31 cellular contexts compared by ENCODE assay signal in the genomic region with DNA sequence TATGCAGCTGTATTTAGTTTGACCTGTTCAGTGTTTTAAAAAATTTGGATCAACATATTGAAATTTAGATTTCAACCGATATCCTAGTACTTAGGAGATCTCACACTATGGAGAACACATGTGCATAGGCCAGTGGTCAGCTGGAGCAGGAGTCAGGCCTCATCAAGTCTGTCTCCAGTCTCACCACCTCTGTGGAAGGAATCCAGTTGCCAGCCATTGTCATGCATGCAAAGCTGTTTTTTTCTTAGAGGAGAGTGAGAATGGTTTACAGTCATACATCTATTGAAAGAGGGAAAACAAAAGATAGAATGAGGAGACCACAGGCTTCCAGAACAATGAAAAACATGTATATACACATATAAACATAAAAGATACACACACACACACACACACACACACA. TPM values are rescaled to one million over a fixed set of nuclear protein-coding genes. Genes with fewer than 3 reads are reported as not detected.
"Had no signal": no experiment of that assay in that cellular context is flagged by ENCODE, and none has a peak within 500 bp of the region (broad histone marks: within the 10 kb centered on the region; RNA-seq: fewer than 3 reads in every experiment).

No MANE protein-coding gene starts in this region.

- DNase-seq: activated CD4-positive, alpha-beta T cell treated with anti-CD3 and anti-CD28 coated beads, Interleukin-2, amount 10 ng/mL, durations not matched to agents 7 days and 5 days; activated CD4-positive, alpha-beta T cell treated with anti-CD3 and anti-CD28 coated beads, Interleukin-2, amount 50 U/mL, for 48 hours; activated CD8-positive, alpha-beta T cell treated with anti-CD3 and anti-CD28 coated beads, Interleukin-2, amount 10 ng/mL, durations not matched to agents 7 days and 5 days; activated gamma-delta T cell; activated naive CD4-positive, alpha-beta T cell treated with Interleukin-2 at 50 U/mL for 16 hours; activated naive CD8-positive, alpha-beta T cell treated with anti-CD3 and anti-CD28 coated beads, Interleukin-2, amount 10 ng/mL, durations not matched to agents 7 days and 5 days; activated T-cell treated with anti-CD3 and anti-CD28 coated beads, Interleukin-2, amount 50 U/mL, for 24 hours; amygdala; NCI-H1092 treated with DMSO at 0.1 percent for 48 hours; NCI-H1417 treated with DMSO at 0.1 percent for 48 hours; NCI-H187 treated with DMSO at 0.1 percent for 48 hours; NCI-H2081; NCI-H345; NCI-H510A; NCI-H526; NCI-H748 treated with DMSO at 0.1 percent for 48 hours; NK-92 treated with Interleukin-12 subunit alpha and Interleukin-12 subunit beta, amount 100 ng/mL, for 24 hours; OCI-M1; Right ventricle myocardium superior; SW 1271; T-helper 1 cell; T-helper 2 cell; T-helper 9 cell; WERI-Rb-1 had no signal

- H3K27ac Mint-ChIP-seq: activated CD4-positive, alpha-beta T cell treated with anti-CD3 and anti-CD28 coated beads, Interleukin-2, amount 10 ng/mL, durations not matched to agents 7 days and 5 days; activated CD8-positive, alpha-beta T cell treated with anti-CD3 and anti-CD28 coated beads, Interleukin-2, amount 10 ng/mL, durations not matched to agents 7 days and 5 days; activated naive CD4-positive, alpha-beta T cell treated with anti-CD3 and anti-CD28 coated beads, Interleukin-2, amount 50 U/mL, for 24 hours; activated naive CD8-positive, alpha-beta T cell treated with anti-CD3 and anti-CD28 coated beads, Interleukin-2, amount 10 ng/mL, durations not matched to agents 7 days and 5 days; activated T-cell treated with anti-CD3 and anti-CD28 coated beads, Interleukin-2, amount 50 U/mL, for 24 hours; activated T-helper 2 cell treated with anti-CD3 and anti-CD28 coated beads, Interferon-gamma antibody, Interleukin-2, Interleukin-4, amounts not matched to agents 10 μg/mL and 5 μg/mL and 100 μg/mL, durations not matched to agents 14 hours and 24 hours and 36 hours had no signal

- H3K4me3 ChIP-seq: ascending aorta, cardiac muscle cell had no signal

- H3K9me3 ChIP-seq: ascending aorta had no signal

- H3K36me3 ChIP-seq: ascending aorta, cardiac muscle cell, WERI-Rb-1 had no signal

- H3K27me3 ChIP-seq: ascending aorta, cardiac muscle cell had no signal

- H3K27ac ChIP-seq: ascending aorta, cardiac muscle cell, WERI-Rb-1 had no signal

- H3K4me1 Mint-ChIP-seq: activated CD4-positive, alpha-beta T cell treated with anti-CD3 and anti-CD28 coated beads, Interleukin-2, amount 10 ng/mL, durations not matched to agents 7 days and 5 days; activated naive CD4-positive, alpha-beta T cell treated with anti-CD3 and anti-CD28 coated beads, Interleukin-2, amount 50 U/mL, for 24 hours; activated naive CD8-positive, alpha-beta T cell treated with anti-CD3 and anti-CD28 coated beads, Interleukin-2, amount 10 ng/mL, durations not matched to agents 7 days and 5 days; central memory CD8-positive, alpha-beta T cell had no signal

- H3K36me3 Mint-ChIP-seq: activated naive CD4-positive, alpha-beta T cell treated with anti-CD3 and anti-CD28 coated beads, Interleukin-2, amount 50 U/mL, for 24 hours; activated naive CD8-positive, alpha-beta T cell treated with anti-CD3 and anti-CD28 coated beads, Interleukin-2, amount 10 ng/mL, durations not matched to agents 7 days and 5 days had no signal

- H3K4me3 Mint-ChIP-seq: activated CD4-positive, alpha-beta T cell treated with anti-CD3 and anti-CD28 coated beads, Interleukin-2, amount 10 ng/mL, durations not matched to agents 7 days and 5 days; activated CD8-positive, alpha-beta T cell treated with anti-CD3 and anti-CD28 coated beads, Interleukin-2, amount 10 ng/mL, durations not matched to agents 7 days and 5 days; activated naive CD4-positive, alpha-beta T cell treated with anti-CD3 and anti-CD28 coated beads, Interleukin-2, amount 50 U/mL, for 24 hours; activated naive CD8-positive, alpha-beta T cell treated with anti-CD3 and anti-CD28 coated beads, Interleukin-2, amount 10 ng/mL, durations not matched to agents 7 days and 5 days; activated T-cell treated with anti-CD3 and anti-CD28 coated beads, Interleukin-2, amount 50 U/mL, for 24 hours; central memory CD8-positive, alpha-beta T cell had no signal

- ATAC-seq: activated CD8-positive, alpha-beta T cell treated with anti-CD3 and anti-CD28 coated beads, Interleukin-2, amount 10 ng/mL, durations not matched to agents 7 days and 5 days had no signal

- H3K4me1 ChIP-seq: ascending aorta had no signal

- H3K27me3 Mint-ChIP-seq: activated CD4-positive, alpha-beta T cell treated with anti-CD3 and anti-CD28 coated beads, Interleukin-2, amount 10 ng/mL, durations not matched to agents 7 days and 5 days had no signal

- H3K9me3 Mint-ChIP-seq: activated CD4-positive, alpha-beta T cell treated with anti-CD3 and anti-CD28 coated beads, Interleukin-2, amount 10 ng/mL, durations not matched to agents 7 days and 5 days; activated naive CD4-positive, alpha-beta T cell treated with anti-CD3 and anti-CD28 coated beads, Interleukin-2, amount 50 U/mL, for 24 hours; activated naive CD8-positive, alpha-beta T cell treated with anti-CD3 and anti-CD28 coated beads, Interleukin-2, amount 10 ng/mL, durations not matched to agents 7 days and 5 days; activated T-cell treated with anti-CD3 and anti-CD28 coated beads, Interleukin-2, amount 50 U/mL, for 24 hours; activated T-helper 2 cell treated with anti-CD3 and anti-CD28 coated beads, Interferon-gamma antibody, Interleukin-2, Interleukin-4, amounts not matched to agents 10 μg/mL and 5 μg/mL and 100 μg/mL, durations not matched to agents 14 hours and 24 hours and 36 hours had no signal

RNA-seq across cellular contexts. Expression of gene CLEC5A, which starts 7.6 kb away (rescaled TPM):
- total RNA-seq: activated CD4-positive, alpha-beta T cell treated with anti-CD3 and anti-CD28 coated beads, Interleukin-2, amount 10 ng/mL, durations not matched to agents 7 days and 5 days; activated CD8-positive, alpha-beta T cell treated with anti-CD3 and anti-CD28 coated beads, Interleukin-2, amount 10 ng/mL, durations not matched to agents 7 days and 5 days; activated T-helper 2 cell treated with anti-CD3 and anti-CD28 coated beads, Interferon-gamma antibody, Interleukin-2, Interleukin-4, amounts not matched to agents 10 μg/mL and 5 μg/mL and 100 μg/mL, durations not matched to agents 14 hours and 24 hours and 36 hours; cardiac muscle cell; M059J had no signal
- polyA plus RNA-seq: cardiac muscle cell had no signal

RNA-seq across cellular contexts. Expression of gene TAS2R38, which starts 19.2 kb away (rescaled TPM):
- total RNA-seq: activated CD4-positive, alpha-beta T cell treated with anti-CD3 and anti-CD28 coated beads, Interleukin-2, amount 10 ng/mL, durations not matched to agents 7 days and 5 days; activated CD8-positive, alpha-beta T cell treated with anti-CD3 and anti-CD28 coated beads, Interleukin-2, amount 10 ng/mL, durations not matched to agents 7 days and 5 days; activated naive CD8-positive, alpha-beta T cell treated with anti-CD3 and anti-CD28 coated beads, Interleukin-2, amount 10 ng/mL, durations not matched to agents 7 days and 5 days; activated T-helper 2 cell treated with anti-CD3 and anti-CD28 coated beads, Interferon-gamma antibody, Interleukin-2, Interleukin-4, amounts not matched to agents 10 μg/mL and 5 μg/mL and 100 μg/mL, durations not matched to agents 14 hours and 24 hours and 36 hours; ascending aorta; cardiac muscle cell; M059J; Right ventricle myocardium superior had no signal
- polyA plus RNA-seq: adipose tissue, cardiac muscle cell had no signal

RNA-seq across cellular contexts. Expression of gene OR9A4, which starts 38.1 kb away (rescaled TPM):
- total RNA-seq: activated CD4-positive, alpha-beta T cell treated with anti-CD3 and anti-CD28 coated beads, Interleukin-2, amount 10 ng/mL, durations not matched to agents 7 days and 5 days; activated CD8-positive, alpha-beta T cell treated with anti-CD3 and anti-CD28 coated beads, Interleukin-2, amount 10 ng/mL, durations not matched to agents 7 days and 5 days; activated naive CD8-positive, alpha-beta T cell treated with anti-CD3 and anti-CD28 coated beads, Interleukin-2, amount 10 ng/mL, durations not matched to agents 7 days and 5 days; activated T-helper 2 cell treated with anti-CD3 and anti-CD28 coated beads, Interferon-gamma antibody, Interleukin-2, Interleukin-4, amounts not matched to agents 10 μg/mL and 5 μg/mL and 100 μg/mL, durations not matched to agents 14 hours and 24 hours and 36 hours; ascending aorta; cardiac muscle cell; M059J; Right ventricle myocardium superior had no signal
- polyA plus RNA-seq: adipose tissue, cardiac muscle cell had no signal

RNA-seq across cellular contexts. Expression of gene MGAM, which starts 41.3 kb away (rescaled TPM):
- total RNA-seq: activated CD4-positive, alpha-beta T cell treated with anti-CD3 and anti-CD28 coated beads, Interleukin-2, amount 10 ng/mL, durations not matched to agents 7 days and 5 days; activated CD8-positive, alpha-beta T cell treated with anti-CD3 and anti-CD28 coated beads, Interleukin-2, amount 10 ng/mL, durations not matched to agents 7 days and 5 days; activated naive CD8-positive, alpha-beta T cell treated with anti-CD3 and anti-CD28 coated beads, Interleukin-2, amount 10 ng/mL, durations not matched to agents 7 days and 5 days; activated T-helper 2 cell treated with anti-CD3 and anti-CD28 coated beads, Interferon-gamma antibody, Interleukin-2, Interleukin-4, amounts not matched to agents 10 μg/mL and 5 μg/mL and 100 μg/mL, durations not matched to agents 14 hours and 24 hours and 36 hours; ascending aorta; cardiac muscle cell had no signal
- polyA plus RNA-seq: cardiac muscle cell had no signal
